ENCODE assay signal across 1 cellular context in the genomic region with DNA sequence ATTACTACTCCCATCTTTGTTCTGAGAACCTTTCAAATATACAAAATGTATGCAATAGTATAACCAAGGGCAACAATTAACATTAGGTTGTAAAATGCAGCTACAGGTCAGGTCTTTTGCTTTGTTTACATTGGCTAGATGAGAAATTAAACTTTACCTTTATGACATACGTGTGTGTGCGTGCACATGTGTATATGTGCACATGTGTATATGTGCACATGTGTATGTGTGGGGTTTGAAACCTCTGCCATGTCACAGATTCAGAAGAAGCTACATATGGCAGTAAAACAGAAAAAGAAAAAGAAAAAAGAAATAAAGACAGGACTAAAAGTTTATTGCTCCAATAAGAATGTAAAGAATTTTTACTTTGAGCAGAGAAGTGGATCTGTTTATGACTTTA.
TF ChIP-seq lines count a peak whose summit lies in the region.

No MANE protein-coding gene starts in this region.

TF ChIP-seq in HepG2, 621 proteins besides CTCF, POLR2A, EP300 and RAD21:
- TF ChIP-seq MZF1 (CRISPR knock-in tag; IDR thresholded peaks at IDR 0.05; ENCODE audit: borderline replicate concordance), result no peak
- TF ChIP-seq MNT (IDR thresholded peaks at IDR 0.05), result peak; percentile 92
